1 cellular context compared by ENCODE assay signal in the genomic region with DNA sequence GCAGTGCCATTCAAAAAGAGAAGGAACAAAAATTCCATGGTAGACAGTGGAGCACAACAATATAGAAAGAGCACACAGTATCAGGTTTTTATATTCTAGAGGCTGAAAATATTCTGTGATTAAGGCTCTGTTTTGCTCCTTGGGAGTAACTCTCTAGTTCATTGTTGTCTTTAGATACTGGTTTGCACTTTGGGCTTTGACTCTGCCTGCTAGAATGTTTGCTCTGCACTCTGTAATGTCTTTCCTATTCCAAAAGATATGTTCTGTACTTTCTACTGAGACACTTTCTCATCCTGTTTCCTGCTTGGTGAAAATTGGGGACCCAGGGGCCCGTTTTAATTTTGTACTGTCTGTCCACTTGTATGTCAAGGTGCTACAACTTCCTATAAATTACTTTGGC.
TF ChIP-seq lines count a peak whose summit lies in the region.

No MANE protein-coding gene starts in this region.

TF ChIP-seq in HepG2, 621 proteins besides CTCF, POLR2A, EP300 and RAD21 (continued from another document):
- TF ChIP-seq, protein P1, sequence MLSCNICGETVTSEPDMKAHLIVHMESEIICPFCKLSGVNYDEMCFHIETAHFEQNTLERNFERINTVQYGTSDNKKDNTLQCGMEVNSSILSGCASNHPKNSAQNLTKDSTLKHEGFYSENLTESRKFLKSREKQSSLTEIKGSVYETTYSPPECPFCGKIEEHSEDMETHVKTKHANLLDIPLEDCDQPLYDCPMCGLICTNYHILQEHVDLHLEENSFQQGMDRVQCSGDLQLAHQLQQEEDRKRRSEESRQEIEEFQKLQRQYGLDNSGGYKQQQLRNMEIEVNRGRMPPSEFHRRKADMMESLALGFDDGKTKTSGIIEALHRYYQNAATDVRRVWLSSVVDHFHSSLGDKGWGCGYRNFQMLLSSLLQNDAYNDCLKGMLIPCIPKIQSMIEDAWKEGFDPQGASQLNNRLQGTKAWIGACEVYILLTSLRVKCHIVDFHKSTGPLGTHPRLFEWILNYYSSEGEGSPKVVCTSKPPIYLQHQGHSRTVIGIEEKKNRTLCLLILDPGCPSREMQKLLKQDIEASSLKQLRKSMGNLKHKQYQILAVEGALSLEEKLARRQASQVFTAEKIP (CRISPR knock-in tag; IDR thresholded peaks at IDR 0.05; ENCODE audit: borderline replicate concordance) = no peak
- no peak for TF ChIP-seq HNRNPUL1 (IDR thresholded peaks at IDR 0.05; ENCODE audit: low read depth, low read length)
- TF ChIP-seq, protein P2, sequence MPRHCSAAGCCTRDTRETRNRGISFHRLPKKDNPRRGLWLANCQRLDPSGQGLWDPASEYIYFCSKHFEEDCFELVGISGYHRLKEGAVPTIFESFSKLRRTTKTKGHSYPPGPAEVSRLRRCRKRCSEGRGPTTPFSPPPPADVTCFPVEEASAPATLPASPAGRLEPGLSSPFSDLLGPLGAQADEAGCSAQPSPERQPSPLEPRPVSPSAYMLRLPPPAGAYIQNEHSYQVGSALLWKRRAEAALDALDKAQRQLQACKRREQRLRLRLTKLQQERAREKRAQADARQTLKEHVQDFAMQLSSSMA (CRISPR knock-in tag; IDR thresholded peaks at IDR 0.05) = no peak
TF ChIP-seq in HepG2: peak in this region for 0.
